8 cellular contexts compared by ENCODE assay signal in the genomic region with DNA sequence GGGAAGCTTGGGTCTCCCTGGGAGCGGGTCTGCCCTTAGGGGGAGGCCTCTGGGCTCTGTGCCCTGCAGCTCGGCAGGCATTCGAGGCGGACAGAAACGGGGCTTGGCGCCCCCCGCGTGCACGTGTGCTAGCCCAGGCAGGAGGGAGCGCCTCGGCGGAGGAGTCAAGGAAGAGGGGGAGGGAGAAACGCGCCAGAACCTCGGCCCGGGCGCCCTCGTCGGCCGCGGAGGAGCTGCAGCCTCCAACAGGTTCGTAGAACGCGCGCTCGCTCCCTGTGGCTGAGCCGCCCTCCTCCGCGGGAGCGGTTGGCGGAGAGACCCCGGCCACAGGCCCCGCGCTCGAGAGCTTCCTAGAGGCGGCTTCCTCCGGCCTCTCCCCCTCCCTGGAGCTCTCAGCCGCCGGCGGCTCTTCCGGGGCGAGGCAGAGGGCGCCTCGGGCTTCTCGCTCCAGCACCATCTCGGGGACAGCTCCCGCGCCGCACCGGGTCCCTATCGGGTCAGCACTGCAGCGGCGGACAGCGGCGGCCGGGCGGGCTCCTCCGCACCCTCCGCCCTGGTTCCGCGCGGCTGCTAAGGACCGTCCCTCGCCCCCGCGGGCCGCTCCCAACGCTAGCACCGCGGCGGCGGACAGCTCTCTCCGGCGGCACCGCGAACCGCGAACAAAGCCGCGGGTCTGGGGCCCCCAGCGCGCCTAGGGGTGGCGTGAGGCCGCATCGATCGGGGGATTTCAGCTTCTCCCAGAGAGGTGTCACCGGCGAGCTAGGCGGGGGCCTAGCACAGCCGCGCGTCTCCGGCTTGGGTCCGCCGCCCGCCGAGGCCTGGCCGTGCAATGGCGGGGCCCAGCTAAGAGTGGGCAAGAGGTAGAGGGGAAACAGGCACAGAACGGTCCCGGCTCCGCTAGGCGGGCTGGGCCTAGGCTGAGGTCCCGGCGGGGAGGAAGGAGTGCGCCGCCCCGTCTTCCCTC.
A peak's percentile ranks its signal among the peaks of the same experiment; 100 is the strongest.
DNase-seq lines count a peak whose midpoint lies in the region; ATAC-seq and TF ChIP-seq lines count a peak whose summit lies in the region.

No MANE protein-coding gene starts in this region.

- no peaks in the 10 kb centered on the region for H3K36me3 Mint-ChIP-seq in activated CD8-positive, alpha-beta T cell treated with anti-CD3 and anti-CD28 coated beads, Interleukin-2, amount 10 ng/mL, durations not matched to agents 7 days and 5 days (ENCODE audit: low read depth)

- POLR2A ChIA-PET in activated CD8-positive, alpha-beta T cell treated with anti-CD3 and anti-CD28 coated beads, Interleukin-2, amount 10 ng/mL, durations not matched to agents 7 days and 5 days (lab: Charles Lee), result interaction anchor here (0.7 to 1.2 kb wide), 3 partner anchors 27 to 125 kb away, joined by 3 read pairs; no protein-coding TSS in a partner anchor

- H3K36me3 ChIP-seq in lung (ENCODE audit: control insufficient read depth in 2 of 2, insufficient read depth in 2 of 2, low read length in 2 of 2), result no peaks in the 10 kb centered on the region

- no peak overlapping the region for H3K4me3 Mint-ChIP-seq in activated CD8-positive, alpha-beta T cell treated with anti-CD3 and anti-CD28 coated beads, Interleukin-2, amount 10 ng/mL, durations not matched to agents 7 days and 5 days

- intact Hi-C loops in dorsolateral prefrontal cortex (cut with DNase I), result loop anchor here in 1 of 2 donors (5.0 kb wide), 1 partner anchor 75 kb away; a partner anchor contains a TSS

- H3K27ac ChIP-seq in dorsolateral prefrontal cortex (peak overlapping the region in 58 of 59 donors; percentile 54 to 96 (median 84)), lung (ENCODE audit: low read depth in 1 of 2, low read length in 1 of 2) (no peak overlapping the region)

- ATAC-seq in HG02642 (IDR thresholded peaks at IDR 0.05; ENCODE audit: poor library complexity, unreplicated experiment) (peak; percentile 79), lung (ENCODE audit: insufficient read depth, low FRiP score) (peak; percentile 95)
- ATAC-seq in activated CD8-positive, alpha-beta T cell treated with anti-CD3 and anti-CD28 coated beads, Interleukin-2, amount 10 ng/mL, durations not matched to agents 7 days and 5 days, result peak; percentile 99

- CTCF ChIA-PET in activated CD8-positive, alpha-beta T cell treated with anti-CD3 and anti-CD28 coated beads, Interleukin-2, amount 10 ng/mL, durations not matched to agents 7 days and 5 days (lab: Charles Lee), result interaction anchor here (1.2 to 1.3 kb wide), 2 partner anchors 67 to 263 kb away, joined by 5 to 12 read pairs; no protein-coding TSS in a partner anchor

- no peak overlapping the region for H3K27ac Mint-ChIP-seq in activated CD8-positive, alpha-beta T cell treated with anti-CD3 and anti-CD28 coated beads, Interleukin-2, amount 10 ng/mL, durations not matched to agents 7 days and 5 days

- no peaks in the 10 kb centered on the region for H3K9me3 Mint-ChIP-seq in activated CD8-positive, alpha-beta T cell treated with anti-CD3 and anti-CD28 coated beads, Interleukin-2, amount 10 ng/mL, durations not matched to agents 7 days and 5 days (ENCODE audit: insufficient read depth)

- DNase-seq in EL (peak; percentile 75), NCI-H2171 (lab: John Stamatoyannopoulos, UW) (peak; percentile 42), dorsolateral prefrontal cortex (peak in 7 of 10 donors; percentile 43 to 75 (median 59)), lung (ENCODE audit: low spot score) (peak; percentile 61), RKO (ENCODE audit: low spot score) (no peak)
- DNase-seq in activated CD8-positive, alpha-beta T cell treated with anti-CD3 and anti-CD28 coated beads, Interleukin-2, amount 10 ng/mL, durations not matched to agents 7 days and 5 days, result peak; percentile 88
- DNase-seq in stimulated activated CD8-positive, alpha-beta memory T cell treated with anti-CD3 and anti-CD28 coated beads, Interleukin-12 subunit alpha, Interleukin-12 subunit beta, amount 100 ng/mL, for 24 hours (ENCODE audit: extremely low read depth), result peak; percentile 42

- H3K4me1 ChIP-seq in lung (ENCODE audit: control insufficient read depth in 2 of 2, insufficient read depth in 2 of 2, low read length in 2 of 2), result peaks cover 0 to 14% of the 10 kb centered on the region in 2 donors

- H3K9me3 ChIP-seq in lung (ENCODE audit: control insufficient read depth in 2 of 2, insufficient read depth in 1 of 2, low read length in 1 of 2), result peaks cover 0 to 11% of the 10 kb centered on the region in 2 donors

- H3K4me3 ChIP-seq in dorsolateral prefrontal cortex (peak overlapping the region; percentile 14 to 70 (median 55)), lung (no peak overlapping the region)

- peak in 24 of 56 donors; percentile 8 to 54 (median 24) for TF ChIP-seq CTCF in dorsolateral prefrontal cortex (IDR thresholded peaks at IDR 0.05 in 54 of 56, conservative IDR thresholded peaks at IDR 0.05 in 2 of 56; ENCODE audit: low read depth in 1 of 56, partially characterized antibody in 56 of 56)
- TF ChIP-seq CTCF in lung (IDR thresholded peaks at IDR 0.05; ENCODE audit: control extremely low read depth, extremely low read depth), result no peak

- peaks cover 5% of the 10 kb centered on the region for H3K4me1 Mint-ChIP-seq in activated CD8-positive, alpha-beta T cell treated with anti-CD3 and anti-CD28 coated beads, Interleukin-2, amount 10 ng/mL, durations not matched to agents 7 days and 5 days (ENCODE audit: low read depth)

- H3K27me3 Mint-ChIP-seq in activated CD8-positive, alpha-beta T cell treated with anti-CD3 and anti-CD28 coated beads, Interleukin-2, amount 10 ng/mL, durations not matched to agents 7 days and 5 days (ENCODE audit: low read depth), result peaks cover 39% of the 10 kb centered on the region

- H3K27me3 ChIP-seq in dorsolateral prefrontal cortex, result peaks cover 0 to 30% (median 0%) of the 10 kb centered on the region in 45 donors
- peaks cover 8% of the 10 kb centered on the region for H3K27me3 ChIP-seq in lung (ENCODE audit: control insufficient read depth, insufficient read depth)

- WGBS in lung, 2 donors, result 4% methylated on average over 71 to 108 of the region's 108 CpGs

Comparison
In these comparisons a context has a peak if more than half of its experiments do, and no peak if none do; other contexts are left out.
1. H3K27ac ChIP-seq: peak in dorsolateral prefrontal cortex (58 of 59); none in lung (0 of 2).
2. Peak in every context shown above with its lines, with median percentiles within 50 percentile points of each other: ATAC-seq.